1 cellular context compared by ENCODE assay signal in the genomic region with DNA sequence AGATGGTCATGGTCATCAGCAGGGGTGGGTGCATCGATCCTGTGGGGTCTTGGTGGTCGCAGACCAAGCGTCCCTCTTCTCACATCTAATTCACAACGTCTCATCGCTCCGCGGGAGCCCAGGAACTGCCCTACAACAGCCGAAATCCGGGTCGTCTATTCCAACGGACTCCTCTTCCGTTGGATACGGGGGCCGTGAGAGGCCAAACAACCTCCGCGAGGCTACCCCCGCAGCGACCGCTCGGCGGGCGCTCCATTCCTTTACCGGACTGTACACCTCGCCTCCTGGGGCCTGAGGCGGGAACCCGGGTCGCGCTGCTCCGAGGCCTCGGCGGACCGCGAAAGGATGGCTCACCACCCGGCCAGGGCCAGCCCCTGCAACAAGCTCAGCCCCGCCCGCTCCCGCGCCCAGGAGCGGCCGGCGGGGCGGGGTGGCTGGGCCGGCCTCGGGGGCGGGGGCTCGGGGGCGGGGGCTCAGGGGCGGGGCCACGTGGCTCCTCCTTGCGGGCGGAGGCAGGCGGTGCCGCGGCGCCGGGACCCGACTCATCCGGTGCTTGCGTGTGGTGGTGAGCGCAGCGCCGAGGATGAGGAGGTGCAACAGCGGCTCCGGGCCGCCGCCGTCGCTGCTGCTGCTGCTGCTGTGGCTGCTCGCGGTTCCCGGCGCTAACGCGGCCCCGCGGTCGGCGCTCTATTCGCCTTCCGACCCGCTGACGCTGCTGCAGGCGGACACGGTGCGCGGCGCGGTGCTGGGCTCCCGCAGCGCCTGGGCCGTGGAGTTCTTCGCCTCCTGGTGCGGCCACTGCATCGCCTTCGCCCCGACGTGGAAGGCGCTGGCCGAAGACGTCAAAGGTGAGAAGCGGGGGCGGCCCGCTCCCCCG.
A peak's percentile ranks its signal among the peaks of the same experiment; 100 is the strongest.
TF ChIP-seq lines count a peak whose summit lies in the region.

A gene with protein sequence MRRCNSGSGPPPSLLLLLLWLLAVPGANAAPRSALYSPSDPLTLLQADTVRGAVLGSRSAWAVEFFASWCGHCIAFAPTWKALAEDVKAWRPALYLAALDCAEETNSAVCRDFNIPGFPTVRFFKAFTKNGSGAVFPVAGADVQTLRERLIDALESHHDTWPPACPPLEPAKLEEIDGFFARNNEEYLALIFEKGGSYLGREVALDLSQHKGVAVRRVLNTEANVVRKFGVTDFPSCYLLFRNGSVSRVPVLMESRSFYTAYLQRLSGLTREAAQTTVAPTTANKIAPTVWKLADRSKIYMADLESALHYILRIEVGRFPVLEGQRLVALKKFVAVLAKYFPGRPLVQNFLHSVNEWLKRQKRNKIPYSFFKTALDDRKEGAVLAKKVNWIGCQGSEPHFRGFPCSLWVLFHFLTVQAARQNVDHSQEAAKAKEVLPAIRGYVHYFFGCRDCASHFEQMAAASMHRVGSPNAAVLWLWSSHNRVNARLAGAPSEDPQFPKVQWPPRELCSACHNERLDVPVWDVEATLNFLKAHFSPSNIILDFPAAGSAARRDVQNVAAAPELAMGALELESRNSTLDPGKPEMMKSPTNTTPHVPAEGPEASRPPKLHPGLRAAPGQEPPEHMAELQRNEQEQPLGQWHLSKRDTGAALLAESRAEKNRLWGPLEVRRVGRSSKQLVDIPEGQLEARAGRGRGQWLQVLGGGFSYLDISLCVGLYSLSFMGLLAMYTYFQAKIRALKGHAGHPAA (plus strand): TSS at position 545 of the 877 bp plus-strand sequence. CDS start 39 bp downstream, at position 584.

TF ChIP-seq in HepG2, 621 proteins besides CTCF, POLR2A, EP300 and RAD21 (continued from another document and continues in another):
- TF ChIP-seq, protein P1, sequence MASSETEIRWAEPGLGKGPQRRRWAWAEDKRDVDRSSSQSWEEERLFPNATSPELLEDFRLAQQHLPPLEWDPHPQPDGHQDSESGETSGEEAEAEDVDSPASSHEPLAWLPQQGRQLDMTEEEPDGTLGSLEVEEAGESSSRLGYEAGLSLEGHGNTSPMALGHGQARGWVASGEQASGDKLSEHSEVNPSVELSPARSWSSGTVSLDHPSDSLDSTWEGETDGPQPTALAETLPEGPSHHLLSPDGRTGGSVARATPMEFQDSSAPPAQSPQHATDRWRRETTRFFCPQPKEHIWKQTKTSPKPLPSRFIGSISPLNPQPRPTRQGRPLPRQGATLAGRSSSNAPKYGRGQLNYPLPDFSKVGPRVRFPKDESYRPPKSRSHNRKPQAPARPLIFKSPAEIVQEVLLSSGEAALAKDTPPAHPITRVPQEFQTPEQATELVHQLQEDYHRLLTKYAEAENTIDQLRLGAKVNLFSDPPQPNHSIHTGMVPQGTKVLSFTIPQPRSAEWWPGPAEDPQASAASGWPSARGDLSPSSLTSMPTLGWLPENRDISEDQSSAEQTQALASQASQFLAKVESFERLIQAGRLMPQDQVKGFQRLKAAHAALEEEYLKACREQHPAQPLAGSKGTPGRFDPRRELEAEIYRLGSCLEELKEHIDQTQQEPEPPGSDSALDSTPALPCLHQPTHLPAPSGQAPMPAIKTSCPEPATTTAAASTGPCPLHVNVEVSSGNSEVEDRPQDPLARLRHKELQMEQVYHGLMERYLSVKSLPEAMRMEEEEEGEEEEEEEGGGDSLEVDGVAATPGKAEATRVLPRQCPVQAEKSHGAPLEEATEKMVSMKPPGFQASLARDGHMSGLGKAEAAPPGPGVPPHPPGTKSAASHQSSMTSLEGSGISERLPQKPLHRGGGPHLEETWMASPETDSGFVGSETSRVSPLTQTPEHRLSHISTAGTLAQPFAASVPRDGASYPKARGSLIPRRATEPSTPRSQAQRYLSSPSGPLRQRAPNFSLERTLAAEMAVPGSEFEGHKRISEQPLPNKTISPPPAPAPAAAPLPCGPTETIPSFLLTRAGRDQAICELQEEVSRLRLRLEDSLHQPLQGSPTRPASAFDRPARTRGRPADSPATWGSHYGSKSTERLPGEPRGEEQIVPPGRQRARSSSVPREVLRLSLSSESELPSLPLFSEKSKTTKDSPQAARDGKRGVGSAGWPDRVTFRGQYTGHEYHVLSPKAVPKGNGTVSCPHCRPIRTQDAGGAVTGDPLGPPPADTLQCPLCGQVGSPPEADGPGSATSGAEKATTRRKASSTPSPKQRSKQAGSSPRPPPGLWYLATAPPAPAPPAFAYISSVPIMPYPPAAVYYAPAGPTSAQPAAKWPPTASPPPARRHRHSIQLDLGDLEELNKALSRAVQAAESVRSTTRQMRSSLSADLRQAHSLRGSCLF (CRISPR knock-in tag; IDR thresholded peaks at IDR 0.05; ENCODE audit: borderline replicate concordance) = no peak
- TF ChIP-seq, protein P2, sequence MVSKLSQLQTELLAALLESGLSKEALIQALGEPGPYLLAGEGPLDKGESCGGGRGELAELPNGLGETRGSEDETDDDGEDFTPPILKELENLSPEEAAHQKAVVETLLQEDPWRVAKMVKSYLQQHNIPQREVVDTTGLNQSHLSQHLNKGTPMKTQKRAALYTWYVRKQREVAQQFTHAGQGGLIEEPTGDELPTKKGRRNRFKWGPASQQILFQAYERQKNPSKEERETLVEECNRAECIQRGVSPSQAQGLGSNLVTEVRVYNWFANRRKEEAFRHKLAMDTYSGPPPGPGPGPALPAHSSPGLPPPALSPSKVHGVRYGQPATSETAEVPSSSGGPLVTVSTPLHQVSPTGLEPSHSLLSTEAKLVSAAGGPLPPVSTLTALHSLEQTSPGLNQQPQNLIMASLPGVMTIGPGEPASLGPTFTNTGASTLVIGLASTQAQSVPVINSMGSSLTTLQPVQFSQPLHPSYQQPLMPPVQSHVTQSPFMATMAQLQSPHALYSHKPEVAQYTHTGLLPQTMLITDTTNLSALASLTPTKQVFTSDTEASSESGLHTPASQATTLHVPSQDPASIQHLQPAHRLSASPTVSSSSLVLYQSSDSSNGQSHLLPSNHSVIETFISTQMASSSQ (IDR thresholded peaks at IDR 0.05; ENCODE audit: low read depth) = no peak
- TF ChIP-seq, protein P2 (CRISPR knock-in tag; IDR thresholded peaks at IDR 0.05; ENCODE audit: borderline replicate concordance) = no peak
- TF ChIP-seq, protein P3, sequence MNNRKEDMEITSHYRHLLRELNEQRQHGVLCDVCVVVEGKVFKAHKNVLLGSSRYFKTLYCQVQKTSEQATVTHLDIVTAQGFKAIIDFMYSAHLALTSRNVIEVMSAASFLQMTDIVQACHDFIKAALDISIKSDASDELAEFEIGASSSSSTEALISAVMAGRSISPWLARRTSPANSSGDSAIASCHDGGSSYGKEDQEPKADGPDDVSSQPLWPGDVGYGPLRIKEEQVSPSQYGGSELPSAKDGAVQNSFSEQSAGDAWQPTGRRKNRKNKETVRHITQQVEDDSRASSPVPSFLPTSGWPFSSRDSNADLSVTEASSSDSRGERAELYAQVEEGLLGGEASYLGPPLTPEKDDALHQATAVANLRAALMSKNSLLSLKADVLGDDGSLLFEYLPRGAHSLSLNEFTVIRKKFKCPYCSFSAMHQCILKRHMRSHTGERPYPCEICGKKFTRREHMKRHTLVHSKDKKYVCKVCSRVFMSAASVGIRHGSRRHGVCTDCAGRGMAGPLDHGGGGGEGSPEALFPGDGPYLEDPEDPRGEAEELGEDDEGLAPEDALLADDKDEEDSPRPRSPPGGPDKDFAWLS (CRISPR knock-in tag; IDR thresholded peaks at IDR 0.05; ENCODE audit: borderline replicate concordance) = no peak
- TF ChIP-seq, protein P4, sequence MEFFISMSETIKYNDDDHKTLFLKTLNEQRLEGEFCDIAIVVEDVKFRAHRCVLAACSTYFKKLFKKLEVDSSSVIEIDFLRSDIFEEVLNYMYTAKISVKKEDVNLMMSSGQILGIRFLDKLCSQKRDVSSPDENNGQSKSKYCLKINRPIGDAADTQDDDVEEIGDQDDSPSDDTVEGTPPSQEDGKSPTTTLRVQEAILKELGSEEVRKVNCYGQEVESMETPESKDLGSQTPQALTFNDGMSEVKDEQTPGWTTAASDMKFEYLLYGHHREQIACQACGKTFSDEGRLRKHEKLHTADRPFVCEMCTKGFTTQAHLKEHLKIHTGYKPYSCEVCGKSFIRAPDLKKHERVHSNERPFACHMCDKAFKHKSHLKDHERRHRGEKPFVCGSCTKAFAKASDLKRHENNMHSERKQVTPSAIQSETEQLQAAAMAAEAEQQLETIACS (CRISPR knock-in tag; IDR thresholded peaks at IDR 0.05) = no peak
- TF ChIP-seq TAF15 (IDR thresholded peaks at IDR 0.05; ENCODE audit: low read depth, low read length, poor library complexity, severe bottlenecking) (no peak), ZSCAN30 (CRISPR knock-in tag; IDR thresholded peaks at IDR 0.05) (no peak), NFKBIZ (CRISPR knock-in tag; IDR thresholded peaks at IDR 0.05) (no peak), RBM39 (IDR thresholded peaks at IDR 0.05; ENCODE audit: low read depth, low read length, poor library complexity, severe bottlenecking) (no peak), NAIF1 (CRISPR knock-in tag; IDR thresholded peaks at IDR 0.05; ENCODE audit: borderline replicate concordance) (no peak), ZNF232 (CRISPR knock-in tag; IDR thresholded peaks at IDR 0.05; ENCODE audit: borderline replicate concordance) (no peak; the same call in 1 of the 2 replicates), RFXANK (CRISPR knock-in tag; IDR thresholded peaks at IDR 0.05) (no peak), FOXA3 (CRISPR knock-in tag; IDR thresholded peaks at IDR 0.05) (0 out of 2 replicates have a peak, but pooled peaks have one; percentile 4), RFX5 (IDR thresholded peaks at IDR 0.05; ENCODE audit: low read depth, low read length) (no peak)
- TF ChIP-seq, protein P5, sequence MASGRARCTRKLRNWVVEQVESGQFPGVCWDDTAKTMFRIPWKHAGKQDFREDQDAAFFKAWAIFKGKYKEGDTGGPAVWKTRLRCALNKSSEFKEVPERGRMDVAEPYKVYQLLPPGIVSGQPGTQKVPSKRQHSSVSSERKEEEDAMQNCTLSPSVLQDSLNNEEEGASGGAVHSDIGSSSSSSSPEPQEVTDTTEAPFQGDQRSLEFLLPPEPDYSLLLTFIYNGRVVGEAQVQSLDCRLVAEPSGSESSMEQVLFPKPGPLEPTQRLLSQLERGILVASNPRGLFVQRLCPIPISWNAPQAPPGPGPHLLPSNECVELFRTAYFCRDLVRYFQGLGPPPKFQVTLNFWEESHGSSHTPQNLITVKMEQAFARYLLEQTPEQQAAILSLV (CRISPR knock-in tag; IDR thresholded peaks at IDR 0.05; ENCODE audit: borderline replicate concordance) = no peak
- TF ChIP-seq, protein P6, sequence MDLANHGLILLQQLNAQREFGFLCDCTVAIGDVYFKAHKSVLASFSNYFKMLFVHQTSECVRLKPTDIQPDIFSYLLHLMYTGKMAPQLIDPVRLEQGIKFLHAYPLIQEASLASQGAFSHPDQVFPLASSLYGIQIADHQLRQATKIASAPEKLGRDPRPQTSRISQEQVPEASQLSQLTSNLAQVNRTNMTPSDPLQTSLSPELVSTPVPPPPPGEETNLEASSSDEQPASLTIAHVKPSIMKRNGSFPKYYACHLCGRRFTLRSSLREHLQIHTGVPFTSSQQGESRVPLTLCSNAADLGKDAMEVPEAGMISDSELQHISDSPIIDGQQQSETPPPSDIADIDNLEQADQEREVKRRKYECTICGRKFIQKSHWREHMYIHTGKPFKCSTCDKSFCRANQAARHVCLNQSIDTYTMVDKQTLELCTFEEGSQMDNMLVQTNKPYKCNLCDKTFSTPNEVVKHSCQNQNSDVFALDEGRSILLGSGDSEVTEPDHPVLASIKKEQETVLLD (CRISPR knock-in tag; IDR thresholded peaks at IDR 0.05; ENCODE audit: low read depth) = peak; percentile 70
- TF ChIP-seq, protein P7, sequence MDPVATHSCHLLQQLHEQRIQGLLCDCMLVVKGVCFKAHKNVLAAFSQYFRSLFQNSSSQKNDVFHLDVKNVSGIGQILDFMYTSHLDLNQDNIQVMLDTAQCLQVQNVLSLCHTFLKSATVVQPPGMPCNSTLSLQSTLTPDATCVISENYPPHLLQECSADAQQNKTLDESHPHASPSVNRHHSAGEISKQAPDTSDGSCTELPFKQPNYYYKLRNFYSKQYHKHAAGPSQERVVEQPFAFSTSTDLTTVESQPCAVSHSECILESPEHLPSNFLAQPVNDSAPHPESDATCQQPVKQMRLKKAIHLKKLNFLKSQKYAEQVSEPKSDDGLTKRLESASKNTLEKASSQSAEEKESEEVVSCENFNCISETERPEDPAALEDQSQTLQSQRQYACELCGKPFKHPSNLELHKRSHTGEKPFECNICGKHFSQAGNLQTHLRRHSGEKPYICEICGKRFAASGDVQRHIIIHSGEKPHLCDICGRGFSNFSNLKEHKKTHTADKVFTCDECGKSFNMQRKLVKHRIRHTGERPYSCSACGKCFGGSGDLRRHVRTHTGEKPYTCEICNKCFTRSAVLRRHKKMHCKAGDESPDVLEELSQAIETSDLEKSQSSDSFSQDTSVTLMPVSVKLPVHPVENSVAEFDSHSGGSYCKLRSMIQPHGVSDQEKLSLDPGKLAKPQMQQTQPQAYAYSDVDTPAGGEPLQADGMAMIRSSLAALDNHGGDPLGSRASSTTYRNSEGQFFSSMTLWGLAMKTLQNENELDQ (CRISPR knock-in tag; IDR thresholded peaks at IDR 0.05; ENCODE audit: borderline replicate concordance) = no peak
- TF ChIP-seq, protein P8, sequence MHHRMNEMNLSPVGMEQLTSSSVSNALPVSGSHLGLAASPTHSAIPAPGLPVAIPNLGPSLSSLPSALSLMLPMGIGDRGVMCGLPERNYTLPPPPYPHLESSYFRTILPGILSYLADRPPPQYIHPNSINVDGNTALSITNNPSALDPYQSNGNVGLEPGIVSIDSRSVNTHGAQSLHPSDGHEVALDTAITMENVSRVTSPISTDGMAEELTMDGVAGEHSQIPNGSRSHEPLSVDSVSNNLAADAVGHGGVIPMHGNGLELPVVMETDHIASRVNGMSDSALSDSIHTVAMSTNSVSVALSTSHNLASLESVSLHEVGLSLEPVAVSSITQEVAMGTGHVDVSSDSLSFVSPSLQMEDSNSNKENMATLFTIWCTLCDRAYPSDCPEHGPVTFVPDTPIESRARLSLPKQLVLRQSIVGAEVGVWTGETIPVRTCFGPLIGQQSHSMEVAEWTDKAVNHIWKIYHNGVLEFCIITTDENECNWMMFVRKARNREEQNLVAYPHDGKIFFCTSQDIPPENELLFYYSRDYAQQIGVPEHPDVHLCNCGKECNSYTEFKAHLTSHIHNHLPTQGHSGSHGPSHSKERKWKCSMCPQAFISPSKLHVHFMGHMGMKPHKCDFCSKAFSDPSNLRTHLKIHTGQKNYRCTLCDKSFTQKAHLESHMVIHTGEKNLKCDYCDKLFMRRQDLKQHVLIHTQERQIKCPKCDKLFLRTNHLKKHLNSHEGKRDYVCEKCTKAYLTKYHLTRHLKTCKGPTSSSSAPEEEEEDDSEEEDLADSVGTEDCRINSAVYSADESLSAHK (CRISPR knock-in tag; IDR thresholded peaks at IDR 0.05; ENCODE audit: borderline replicate concordance) = no peak
